Comparison of ENCODE assay signal across 35 cellular contexts in genomic region chr10:70140297-70140696, GRCh38.
"Had no signal": no experiment of that assay in that cellular context is flagged by ENCODE, and none has a peak within 500 bp of the region (broad histone marks: within the 10 kb centered on the region; RNA-seq: fewer than 3 reads in every experiment).

No MANE protein-coding gene starts in this region.

- H3K4me3 Mint-ChIP-seq: activated B cell treated with CpG ODN at 0.5 μM for 24 hours; activated CD4-positive, alpha-beta memory T cell treated with anti-CD3 and anti-CD28 coated beads for 36 hours; activated CD4-positive, alpha-beta T cell treated with anti-CD3 and anti-CD28 coated beads, Interleukin-2, amount 10 ng/mL, durations not matched to agents 24 days and 14 days; activated CD8-positive, alpha-beta memory T cell treated with anti-CD3 and anti-CD28 coated beads, Interleukin-2, amount 10 ng/mL, durations not matched to agents 7 days and 5 days; activated CD8-positive, alpha-beta T cell treated with anti-CD3 and anti-CD28 coated beads, Interleukin-2, amount 10 ng/mL, durations not matched to agents 7 days and 5 days; activated naive CD4-positive, alpha-beta T cell treated with anti-CD3 and anti-CD28 coated beads, Interleukin-2, amount 10 ng/mL, durations not matched to agents 7 days and 5 days; activated naive CD4-positive, alpha-beta T cell treated with anti-CD3 and anti-CD28 coated beads, Interleukin-2, amount 50 U/mL, for 24 hours; activated naive CD8-positive, alpha-beta T cell; activated naive CD8-positive, alpha-beta T cell treated with anti-CD3 and anti-CD28 coated beads, Interleukin-2, amount 10 ng/mL, durations not matched to agents 7 days and 5 days; activated naive CD8-positive, alpha-beta T cell treated with anti-CD3 and anti-CD28 coated beads, Interleukin-2, amount 50 U/mL, for 24 hours; activated T-cell treated with anti-CD3 and anti-CD28 coated beads, Interleukin-2, amount 50 U/mL, for 24 hours; brain; central memory CD8-positive, alpha-beta T cell; T-helper 1 cell treated with Interleukin-12 subunit alpha and Interleukin-12 subunit beta and Interleukin-4 antibody, amounts not matched to agents 30 μg/mL and 1 μg/mL, for 36 hours; T-helper 2 cell treated with Interferon-gamma antibody and Interleukin-4, amounts not matched to agents 5 μg/mL and 100 μg/mL, for 36 hours had no signal

- H3K9me3 Mint-ChIP-seq: activated B cell treated with CpG ODN at 0.5 μM for 24 hours; activated CD4-positive, alpha-beta memory T cell treated with anti-CD3 and anti-CD28 coated beads for 36 hours; activated CD4-positive, alpha-beta T cell treated with anti-CD3 and anti-CD28 coated beads, Interleukin-2, amount 10 ng/mL, durations not matched to agents 24 days and 14 days; activated naive CD4-positive, alpha-beta T cell treated with anti-CD3 and anti-CD28 coated beads, Interleukin-2, amount 10 ng/mL, durations not matched to agents 7 days and 5 days; activated naive CD4-positive, alpha-beta T cell treated with anti-CD3 and anti-CD28 coated beads, Interleukin-2, amount 50 U/mL, for 24 hours; activated naive CD8-positive, alpha-beta T cell treated with anti-CD3 and anti-CD28 coated beads, Interleukin-2, amount 10 ng/mL, durations not matched to agents 7 days and 5 days; activated naive CD8-positive, alpha-beta T cell treated with anti-CD3 and anti-CD28 coated beads, Interleukin-2, amount 50 U/mL, for 24 hours; activated T-cell treated with anti-CD3 and anti-CD28 coated beads, Interleukin-2, amount 50 U/mL, for 24 hours; activated T-helper 2 cell treated with anti-CD3 and anti-CD28 coated beads, Interferon-gamma antibody, Interleukin-2, Interleukin-4, amounts not matched to agents 10 μg/mL and 5 μg/mL and 100 μg/mL, durations not matched to agents 14 hours and 24 hours and 36 hours; central memory CD8-positive, alpha-beta T cell; T-helper 1 cell treated with Interleukin-12 subunit alpha and Interleukin-12 subunit beta and Interleukin-4 antibody, amounts not matched to agents 30 μg/mL and 1 μg/mL, for 36 hours; T-helper 2 cell treated with Interferon-gamma antibody and Interleukin-4, amounts not matched to agents 5 μg/mL and 100 μg/mL, for 36 hours had no signal

- H3K9me3 ChIP-seq: ascending aorta had no signal

- ATAC-seq: activated CD8-positive, alpha-beta memory T cell treated with anti-CD3 and anti-CD28 coated beads, Interleukin-2, amount 10 ng/mL, durations not matched to agents 7 days and 5 days; activated CD8-positive, alpha-beta T cell treated with anti-CD3 and anti-CD28 coated beads, Interleukin-2, amount 10 ng/mL, durations not matched to agents 7 days and 5 days; activated naive CD8-positive, alpha-beta T cell treated with anti-CD3 and anti-CD28 coated beads, Interleukin-2, amount 50 U/mL, for 24 hours had no signal

- H3K4me3 ChIP-seq: ascending aorta, cardiac muscle cell had no signal

- H3K27me3 Mint-ChIP-seq: activated B cell treated with CpG ODN at 0.5 μM for 24 hours; activated CD4-positive, alpha-beta memory T cell treated with anti-CD3 and anti-CD28 coated beads for 36 hours; activated CD4-positive, alpha-beta T cell treated with anti-CD3 and anti-CD28 coated beads, Interleukin-2, amount 10 ng/mL, durations not matched to agents 24 days and 14 days; activated CD8-positive, alpha-beta memory T cell treated with anti-CD3 and anti-CD28 coated beads, Interleukin-2, amount 10 ng/mL, durations not matched to agents 7 days and 5 days; activated naive CD4-positive, alpha-beta T cell treated with anti-CD3 and anti-CD28 coated beads, Interleukin-2, amount 50 U/mL, for 24 hours; activated naive CD8-positive, alpha-beta T cell; activated naive CD8-positive, alpha-beta T cell treated with anti-CD3 and anti-CD28 coated beads, Interleukin-2, amount 10 ng/mL, durations not matched to agents 7 days and 5 days; activated naive CD8-positive, alpha-beta T cell treated with anti-CD3 and anti-CD28 coated beads, Interleukin-2, amount 50 U/mL, for 24 hours; activated T-cell treated with anti-CD3 and anti-CD28 coated beads, Interleukin-2, amount 50 U/mL, for 24 hours; central memory CD8-positive, alpha-beta T cell had no signal

- H3K36me3 Mint-ChIP-seq: activated CD8-positive, alpha-beta memory T cell treated with anti-CD3 and anti-CD28 coated beads, Interleukin-2, amount 10 ng/mL, durations not matched to agents 7 days and 5 days; activated naive CD4-positive, alpha-beta T cell treated with anti-CD3 and anti-CD28 coated beads, Interleukin-2, amount 50 U/mL, for 24 hours; brain had no signal

- H3K27me3 ChIP-seq: ascending aorta, cardiac muscle cell had no signal

- DNase-seq: activated B cell treated with CpG ODN at 0.5 μM for 24 hours; activated CD4-positive, alpha-beta memory T cell treated with anti-CD3 and anti-CD28 coated beads for 36 hours; activated CD4-positive, alpha-beta T cell treated with anti-CD3 and anti-CD28 coated beads for 4 hours; activated CD4-positive, alpha-beta T cell treated with anti-CD3 and anti-CD28 coated beads, Interleukin-2, amount 10 ng/mL, durations not matched to agents 24 days and 14 days; activated CD4-positive, alpha-beta T cell treated with anti-CD3 and anti-CD28 coated beads, Interleukin-2, amount 50 U/mL, for 1 hour; activated CD4-positive, alpha-beta T cell treated with anti-CD3 and anti-CD28 coated beads, Interleukin-2, amount 50 U/mL, for 4 hours; activated CD4-positive, CD25-positive, alpha-beta regulatory T cell treated with anti-CD3 and anti-CD28 coated beads, Interleukin-2, amount 50 U/mL, for 72 hours; activated CD8-positive, alpha-beta memory T cell treated with anti-CD3 and anti-CD28 coated beads for 24 hours; activated CD8-positive, alpha-beta memory T cell treated with anti-CD3 and anti-CD28 coated beads, Interleukin-2, amount 10 ng/mL, durations not matched to agents 7 days and 5 days; activated CD8-positive, alpha-beta T cell treated with anti-CD3 and anti-CD28 coated beads, Interleukin-2, amount 10 ng/mL, durations not matched to agents 7 days and 5 days; activated effector memory CD4-positive, alpha-beta T cell treated with Interleukin-2 at 50 U/mL for 16 hours; activated gamma-delta T cell; activated naive CD4-positive, alpha-beta T cell treated with anti-CD3 and anti-CD28 coated beads, Interleukin-2, amount 10 ng/mL, durations not matched to agents 7 days and 5 days; activated naive CD4-positive, alpha-beta T cell treated with Interleukin-2 at 50 U/mL for 16 hours; activated naive CD8-positive, alpha-beta T cell treated with anti-CD3 and anti-CD28 coated beads, Interleukin-2, amount 10 ng/mL, durations not matched to agents 7 days and 5 days; activated naive CD8-positive, alpha-beta T cell treated with anti-CD3 and anti-CD28 coated beads, Interleukin-2, amount 50 U/mL, for 24 hours; activated T-cell treated with anti-CD3 and anti-CD28 coated beads, Interleukin-2, amount 50 U/mL, for 24 hours; amygdala; anterior cingulate cortex; caudate nucleus; cerebellar nuclear complex; T-helper 2 cell; T-helper 9 cell had no signal

- H3K27ac Mint-ChIP-seq: activated B cell treated with CpG ODN at 0.5 μM for 24 hours; activated CD4-positive, alpha-beta memory T cell treated with anti-CD3 and anti-CD28 coated beads for 36 hours; activated CD4-positive, alpha-beta T cell treated with anti-CD3 and anti-CD28 coated beads, Interleukin-2, amount 10 ng/mL, durations not matched to agents 24 days and 14 days; activated CD8-positive, alpha-beta memory T cell treated with anti-CD3 and anti-CD28 coated beads, Interleukin-2, amount 10 ng/mL, durations not matched to agents 7 days and 5 days; activated CD8-positive, alpha-beta T cell treated with anti-CD3 and anti-CD28 coated beads, Interleukin-2, amount 10 ng/mL, durations not matched to agents 7 days and 5 days; activated naive CD4-positive, alpha-beta T cell treated with anti-CD3 and anti-CD28 coated beads, Interleukin-2, amount 10 ng/mL, durations not matched to agents 7 days and 5 days; activated naive CD4-positive, alpha-beta T cell treated with anti-CD3 and anti-CD28 coated beads, Interleukin-2, amount 50 U/mL, for 24 hours; activated naive CD8-positive, alpha-beta T cell; activated naive CD8-positive, alpha-beta T cell treated with anti-CD3 and anti-CD28 coated beads, Interleukin-2, amount 10 ng/mL, durations not matched to agents 7 days and 5 days; activated naive CD8-positive, alpha-beta T cell treated with anti-CD3 and anti-CD28 coated beads, Interleukin-2, amount 50 U/mL, for 24 hours; activated T-helper 2 cell treated with anti-CD3 and anti-CD28 coated beads, Interferon-gamma antibody, Interleukin-2, Interleukin-4, amounts not matched to agents 10 μg/mL and 5 μg/mL and 100 μg/mL, durations not matched to agents 14 hours and 24 hours and 36 hours; brain; T-helper 1 cell treated with Interleukin-12 subunit alpha and Interleukin-12 subunit beta and Interleukin-4 antibody, amounts not matched to agents 30 μg/mL and 1 μg/mL, for 36 hours had no signal

- FAIRE-seq: bronchial epithelial cell, TTC549 had no signal

- H3K27ac ChIP-seq: ascending aorta, cardiac muscle cell, VCaP had no signal

- H3K36me3 ChIP-seq: cardiac muscle cell had no signal
